In the genomic region with DNA sequence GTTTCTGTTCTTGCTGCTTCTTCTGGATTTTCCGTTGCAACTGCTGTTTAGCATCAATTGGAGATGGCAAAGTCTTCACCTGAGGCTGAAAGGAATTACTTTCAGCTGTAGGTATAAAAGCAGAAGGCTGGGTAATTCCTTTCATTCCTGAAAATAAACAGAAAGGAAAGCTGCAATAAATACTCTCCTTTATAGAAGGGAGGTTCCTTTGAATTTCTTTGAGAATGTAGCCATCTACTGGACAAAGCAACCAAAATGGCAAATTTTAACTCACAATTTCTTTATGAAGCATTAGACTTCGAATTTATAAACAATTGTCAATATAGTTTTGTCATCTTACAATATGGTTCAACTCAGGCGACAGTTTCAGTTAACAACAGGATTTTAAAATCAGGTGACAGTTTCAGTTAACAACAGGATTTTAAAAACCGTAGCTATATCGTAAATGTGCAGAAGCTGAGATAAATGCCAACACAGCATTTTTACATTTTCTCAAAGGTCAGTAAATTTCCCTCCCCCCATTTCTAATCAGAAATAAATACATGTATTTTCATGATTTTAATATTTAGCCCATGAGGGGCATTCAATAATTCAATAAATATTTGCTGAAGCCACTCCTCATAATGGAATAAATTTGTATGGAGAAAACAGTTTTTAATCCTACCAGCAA, we compare ENCODE assay signal across 1 cellular context.
TF ChIP-seq lines count a peak whose summit lies in the region.

No MANE protein-coding gene starts in this region.

TF ChIP-seq in Ishikawa, 13 proteins besides CTCF, POLR2A, EP300 and RAD21 (continued from another document):
- TF ChIP-seq, protein P1, sequence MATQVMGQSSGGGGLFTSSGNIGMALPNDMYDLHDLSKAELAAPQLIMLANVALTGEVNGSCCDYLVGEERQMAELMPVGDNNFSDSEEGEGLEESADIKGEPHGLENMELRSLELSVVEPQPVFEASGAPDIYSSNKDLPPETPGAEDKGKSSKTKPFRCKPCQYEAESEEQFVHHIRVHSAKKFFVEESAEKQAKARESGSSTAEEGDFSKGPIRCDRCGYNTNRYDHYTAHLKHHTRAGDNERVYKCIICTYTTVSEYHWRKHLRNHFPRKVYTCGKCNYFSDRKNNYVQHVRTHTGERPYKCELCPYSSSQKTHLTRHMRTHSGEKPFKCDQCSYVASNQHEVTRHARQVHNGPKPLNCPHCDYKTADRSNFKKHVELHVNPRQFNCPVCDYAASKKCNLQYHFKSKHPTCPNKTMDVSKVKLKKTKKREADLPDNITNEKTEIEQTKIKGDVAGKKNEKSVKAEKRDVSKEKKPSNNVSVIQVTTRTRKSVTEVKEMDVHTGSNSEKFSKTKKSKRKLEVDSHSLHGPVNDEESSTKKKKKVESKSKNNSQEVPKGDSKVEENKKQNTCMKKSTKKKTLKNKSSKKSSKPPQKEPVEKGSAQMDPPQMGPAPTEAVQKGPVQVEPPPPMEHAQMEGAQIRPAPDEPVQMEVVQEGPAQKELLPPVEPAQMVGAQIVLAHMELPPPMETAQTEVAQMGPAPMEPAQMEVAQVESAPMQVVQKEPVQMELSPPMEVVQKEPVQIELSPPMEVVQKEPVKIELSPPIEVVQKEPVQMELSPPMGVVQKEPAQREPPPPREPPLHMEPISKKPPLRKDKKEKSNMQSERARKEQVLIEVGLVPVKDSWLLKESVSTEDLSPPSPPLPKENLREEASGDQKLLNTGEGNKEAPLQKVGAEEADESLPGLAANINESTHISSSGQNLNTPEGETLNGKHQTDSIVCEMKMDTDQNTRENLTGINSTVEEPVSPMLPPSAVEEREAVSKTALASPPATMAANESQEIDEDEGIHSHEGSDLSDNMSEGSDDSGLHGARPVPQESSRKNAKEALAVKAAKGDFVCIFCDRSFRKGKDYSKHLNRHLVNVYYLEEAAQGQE (IDR thresholded peaks at IDR 0.05; ENCODE audit: low read depth): no peak
- TF ChIP-seq, protein P2, sequence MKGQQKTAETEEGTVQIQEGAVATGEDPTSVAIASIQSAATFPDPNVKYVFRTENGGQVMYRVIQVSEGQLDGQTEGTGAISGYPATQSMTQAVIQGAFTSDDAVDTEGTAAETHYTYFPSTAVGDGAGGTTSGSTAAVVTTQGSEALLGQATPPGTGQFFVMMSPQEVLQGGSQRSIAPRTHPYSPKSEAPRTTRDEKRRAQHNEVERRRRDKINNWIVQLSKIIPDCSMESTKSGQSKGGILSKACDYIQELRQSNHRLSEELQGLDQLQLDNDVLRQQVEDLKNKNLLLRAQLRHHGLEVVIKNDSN (IDR thresholded peaks at IDR 0.05): no peak
- TF ChIP-seq NFIC (IDR thresholded peaks at IDR 0.05) (no peak), FOXM1 (IDR thresholded peaks at IDR 0.05; ENCODE audit: borderline replicate concordance, low read depth) (no peak), TEAD4 (IDR thresholded peaks at IDR 0.05) (no peak)
